In genomic region chr13:99992912-99993311, GRCh38 we compare ENCODE assay signal across 1 cellular context.
TF ChIP-seq lines count a peak whose summit lies in the region.

No MANE protein-coding gene starts in this region.

TF ChIP-seq in WTC11, 78 proteins besides CTCF, POLR2A, EP300 and RAD21 (continued from another document):
- no peak for TF ChIP-seq ZBTB43 (CRISPR knock-in tag; IDR thresholded peaks at IDR 0.05)
- no peak for TF ChIP-seq CREB1 (CRISPR knock-in tag; IDR thresholded peaks at IDR 0.05)
- no peak for TF ChIP-seq NFATC4 (CRISPR knock-in tag; IDR thresholded peaks at IDR 0.05)
- no peak for TF ChIP-seq ZNF423 (CRISPR knock-in tag; IDR thresholded peaks at IDR 0.05)
- TF ChIP-seq MLX (CRISPR knock-in tag; IDR thresholded peaks at IDR 0.05) = no peak
- no peak for TF ChIP-seq PRRX2 (CRISPR knock-in tag; IDR thresholded peaks at IDR 0.05)
- no peak for TF ChIP-seq ZNF263 (CRISPR knock-in tag; IDR thresholded peaks at IDR 0.05; ENCODE audit: low read depth)
- TF ChIP-seq ARID4B (CRISPR knock-in tag; IDR thresholded peaks at IDR 0.05; ENCODE audit: borderline replicate concordance) = no peak
